ENCODE assay signal across 17 cellular contexts in genomic region chr3:55191911-55192787, GRCh38.
A peak's percentile ranks its signal among the peaks of the same experiment; 100 is the strongest.
DNase-seq lines count a peak whose midpoint lies in the region; ATAC-seq and TF ChIP-seq lines count a peak whose summit lies in the region.
"Had no signal": no experiment of that assay in that cellular context is flagged by ENCODE, and none has a peak within 500 bp of the region (broad histone marks: within the 10 kb centered on the region; RNA-seq: fewer than 3 reads in every experiment).

No MANE protein-coding gene starts in this region.

- no TSS peak for BruUV-seq in PC-3 (replicated peaks; lab: Mats Ljungman, UMichigan)

- H3K4me1 ChIP-seq in PC-3 (ENCODE audit: insufficient read depth, low read length) (no peaks in the 10 kb centered on the region), osteoblast (ENCODE audit: insufficient read depth, low read length) (peaks cover 32% of the 10 kb centered on the region)
- H3K4me1 ChIP-seq: colonic mucosa, left ventricle myocardium inferior had no signal

- H3K27ac Mint-ChIP-seq in activated T-helper 2 cell treated with anti-CD3 and anti-CD28 coated beads, Interferon-gamma antibody, Interleukin-2, Interleukin-4, amounts not matched to agents 10 μg/mL and 5 μg/mL and 100 μg/mL, durations not matched to agents 14 hours and 24 hours and 36 hours: no peak overlapping the region
- H3K27ac Mint-ChIP-seq: activated CD4-positive, alpha-beta memory T cell treated with anti-CD3 and anti-CD28 coated beads, Interleukin-2, amount 10 ng/mL, durations not matched to agents 7 days and 5 days; T-helper 1 cell treated with Interleukin-12 subunit alpha and Interleukin-12 subunit beta and Interleukin-4 antibody, amounts not matched to agents 30 μg/mL and 1 μg/mL, for 36 hours had no signal

- no peaks in the 10 kb centered on the region for H3F3A ChIP-seq in PC-3 (ENCODE audit: low read length, unreplicated experiment)

- no peaks in the 10 kb centered on the region for H3K9me2 ChIP-seq in PC-3 (replicated peaks; ENCODE audit: low read length)

- no peak overlapping the region for H3K9ac ChIP-seq in PC-3 (ENCODE audit: low read length)

- H3K9me3 Mint-ChIP-seq in activated T-helper 2 cell treated with anti-CD3 and anti-CD28 coated beads, Interferon-gamma antibody, Interleukin-2, Interleukin-4, amounts not matched to agents 10 μg/mL and 5 μg/mL and 100 μg/mL, durations not matched to agents 14 hours and 24 hours and 36 hours: peaks cover 4% of the 10 kb centered on the region

- no peak overlapping the region for H3K4me2 ChIP-seq in PC-3 (ENCODE audit: low read length)
- peak overlapping the region; percentile 48 for H3K4me2 ChIP-seq in osteoblast (ENCODE audit: insufficient read depth, low read length)

- H3K4me1 Mint-ChIP-seq in activated T-helper 2 cell treated with anti-CD3 and anti-CD28 coated beads, Interferon-gamma antibody, Interleukin-2, Interleukin-4, amounts not matched to agents 10 μg/mL and 5 μg/mL and 100 μg/mL, durations not matched to agents 14 hours and 24 hours and 36 hours (ENCODE audit: low read depth): no peaks in the 10 kb centered on the region
- H3K4me1 Mint-ChIP-seq: activated CD4-positive, alpha-beta memory T cell treated with anti-CD3 and anti-CD28 coated beads, Interleukin-2, amount 10 ng/mL, durations not matched to agents 7 days and 5 days had no signal

- peaks cover 8% of the 10 kb centered on the region; the same call in 1 of the 2 replicates for H3K27me3 ChIP-seq in PC-3 (ENCODE audit: low read length)
- no peaks in the 10 kb centered on the region for H3K27me3 ChIP-seq in osteoblast (ENCODE audit: insufficient read depth, low read length)
- H3K27me3 ChIP-seq: colonic mucosa had no signal

- no peaks in the 10 kb centered on the region for H3K27me3 Mint-ChIP-seq in activated T-helper 2 cell treated with anti-CD3 and anti-CD28 coated beads, Interferon-gamma antibody, Interleukin-2, Interleukin-4, amounts not matched to agents 10 μg/mL and 5 μg/mL and 100 μg/mL, durations not matched to agents 14 hours and 24 hours and 36 hours (ENCODE audit: low read depth)
- H3K27me3 Mint-ChIP-seq: activated CD4-positive, alpha-beta memory T cell treated with anti-CD3 and anti-CD28 coated beads, Interleukin-2, amount 10 ng/mL, durations not matched to agents 7 days and 5 days had no signal

- DNase-seq in EH (ENCODE audit: low read depth) (peak; percentile 100), PC-3 (peak; percentile 2), epithelial cell of proximal tubule (ENCODE audit: low read depth) (peak; percentile 94), osteoblast (ENCODE audit: insufficient read length, low spot score, missing footprints) (peak; percentile 77)
- no peak for DNase-seq in activated T-helper 2 cell treated with anti-CD3 and anti-CD28 coated beads, Interferon-gamma antibody, Interleukin-2, Interleukin-4, amounts not matched to agents 10 μg/mL and 5 μg/mL and 100 μg/mL, durations not matched to agents 14 hours and 24 hours and 36 hours (ENCODE audit: low spot score)
- DNase-seq in activated CD8-positive, alpha-beta memory T cell treated with anti-CD3 and anti-CD28 coated beads, Interleukin-2, amount 50 U/mL, for 48 hours: no peak
- DNase-seq: activated CD4-positive, alpha-beta memory T cell treated with anti-CD3 and anti-CD28 coated beads, Interleukin-2, amount 10 ng/mL, durations not matched to agents 7 days and 5 days; activated naive CD4-positive, alpha-beta T cell treated with Interleukin-2 at 50 U/mL for 16 hours; colonic mucosa; H7; left ventricle myocardium inferior; NCI-H2081; occipital lobe had no signal

- no peak overlapping the region for H3K27ac ChIP-seq in PC-3 (ENCODE audit: low read length)
- peak overlapping the region; percentile 99 for H3K27ac ChIP-seq in osteoblast (ENCODE audit: low read depth, low read length)
- H3K27ac ChIP-seq: colonic mucosa, left ventricle myocardium inferior had no signal

- H3K79me2 ChIP-seq in PC-3 (ENCODE audit: low read length) (no peaks in the 10 kb centered on the region), osteoblast (ENCODE audit: insufficient read depth, low read length) (no peaks in the 10 kb centered on the region)

- H3K36me3 ChIP-seq in PC-3 (ENCODE audit: low read depth, low read length) (no peaks in the 10 kb centered on the region), osteoblast (ENCODE audit: insufficient read depth, low read length) (no peaks in the 10 kb centered on the region)
- H3K36me3 ChIP-seq: colonic mucosa, left ventricle myocardium inferior had no signal

- H3K4me3 Mint-ChIP-seq in activated T-helper 2 cell treated with anti-CD3 and anti-CD28 coated beads, Interferon-gamma antibody, Interleukin-2, Interleukin-4, amounts not matched to agents 10 μg/mL and 5 μg/mL and 100 μg/mL, durations not matched to agents 14 hours and 24 hours and 36 hours (ENCODE audit: low read depth): no peak overlapping the region
- H3K4me3 Mint-ChIP-seq: activated CD4-positive, alpha-beta memory T cell treated with anti-CD3 and anti-CD28 coated beads, Interleukin-2, amount 10 ng/mL, durations not matched to agents 7 days and 5 days; T-helper 1 cell treated with Interleukin-12 subunit alpha and Interleukin-12 subunit beta and Interleukin-4 antibody, amounts not matched to agents 30 μg/mL and 1 μg/mL, for 36 hours had no signal

- ATAC-seq in PC-3 (no peak), HG03025 (IDR thresholded peaks at IDR 0.05; ENCODE audit: low FRiP score, unreplicated experiment) (no peak), GM18861 (IDR thresholded peaks at IDR 0.05; ENCODE audit: unreplicated experiment) (no peak)
- ATAC-seq: K562 had no signal

- H3K9me3 ChIP-seq in PC-3 (ENCODE audit: low read length) (no peaks in the 10 kb centered on the region), osteoblast (ENCODE audit: low read depth, low read length) (no peaks in the 10 kb centered on the region)
- H3K9me3 ChIP-seq: colonic mucosa, left ventricle myocardium inferior had no signal

- H3K4me3 ChIP-seq in PC-3 (ENCODE audit: low read length) (no peak overlapping the region), epithelial cell of proximal tubule (ENCODE audit: low read depth, low read length) (no peak overlapping the region), osteoblast (ENCODE audit: insufficient read depth, low read length) (no peak overlapping the region)
- H3K4me3 ChIP-seq: colonic mucosa, K562, left ventricle myocardium inferior had no signal

- H2AFZ ChIP-seq in PC-3 (ENCODE audit: low read length): no peak overlapping the region
- peak overlapping the region; percentile 0 for H2AFZ ChIP-seq in osteoblast (ENCODE audit: low read length)

- H4K20me1 ChIP-seq in PC-3 (ENCODE audit: low read length) (no peaks in the 10 kb centered on the region), osteoblast (ENCODE audit: insufficient read depth, low read length) (no peaks in the 10 kb centered on the region)

- POLR2A ChIA-PET in PC-3 (lab: Charles Lee; ENCODE audit: unreplicated experiment): no interaction called here

- no peak for TF ChIP-seq CTCF in PC-3 (conservative IDR thresholded peaks at IDR 0.05; ENCODE audit: low read depth, low read length)
- TF ChIP-seq CTCF in epithelial cell of proximal tubule (conservative IDR thresholded peaks at IDR 0.05; ENCODE audit: low read depth, low read length): no peak
- TF ChIP-seq CTCF in osteoblast (IDR thresholded peaks at IDR 0.05; ENCODE audit: extremely low read depth, low read depth, low read length): no peak

- H3K36me3 Mint-ChIP-seq in activated T-helper 2 cell treated with anti-CD3 and anti-CD28 coated beads, Interferon-gamma antibody, Interleukin-2, Interleukin-4, amounts not matched to agents 10 μg/mL and 5 μg/mL and 100 μg/mL, durations not matched to agents 14 hours and 24 hours and 36 hours (ENCODE audit: low read depth): no peaks in the 10 kb centered on the region

- intact Hi-C loops in PC-3 (cut with micrococcal nuclease): no loop called here
- intact Hi-C loops in activated T-helper 2 cell treated with anti-CD3 and anti-CD28 coated beads, Interferon-gamma antibody, Interleukin-2, Interleukin-4, amounts not matched to agents 10 μg/mL and 5 μg/mL and 100 μg/mL, durations not matched to agents 14 hours and 24 hours and 36 hours (cut with micrococcal nuclease): no loop called here

- CTCF ChIA-PET in PC-3 (lab: Charles Lee): no interaction called here

Comparison
In these comparisons a context has a peak if more than half of its experiments do, and no peak if none do; other contexts are left out.
1. DNase-seq: peak in EH (single experiment), PC-3 (single experiment), epithelial cell of proximal tubule (single experiment) and osteoblast (single experiment); none in activated T-helper 2 cell treated with anti-CD3 and anti-CD28 coated beads, Interferon-gamma antibody, Interleukin-2, Interleukin-4, amounts not matched to agents 10 μg/mL and 5 μg/mL and 100 μg/mL, durations not matched to agents 14 hours and 24 hours and 36 hours (single experiment) and activated CD8-positive, alpha-beta memory T cell treated with anti-CD3 and anti-CD28 coated beads, Interleukin-2, amount 50 U/mL, for 48 hours (single experiment).